11 cellular contexts compared by ENCODE assay signal in genomic region chr15:48333553-48333952, GRCh38. TPM values are rescaled to one million over a fixed set of nuclear protein-coding genes. Genes with fewer than 3 reads are reported as not detected.
A peak's percentile ranks its signal among the peaks of the same experiment; 100 is the strongest.
DNase-seq lines count a peak whose midpoint lies in the region; ATAC-seq and TF ChIP-seq lines count a peak whose summit lies in the region.
"Had no signal": no experiment of that assay in that cellular context is flagged by ENCODE, and none has a peak within 500 bp of the region (broad histone marks: within the 10 kb centered on the region; RNA-seq: fewer than 3 reads in every experiment).

No MANE protein-coding gene starts in this region.

- DNase-seq in Caco-2 (no peak), H7 (no peak), T-cell (no peak), kidney epithelial cell (ENCODE audit: low read depth) (no peak), Ammon's horn (ENCODE audit: low spot score) (no peak)
- DNase-seq: NCI-H1105, transverse colon had no signal

- H3K9me3 Mint-ChIP-seq in Caco-2 (ENCODE audit: unreplicated experiment) (no peaks in the 10 kb centered on the region), T-cell (no peaks in the 10 kb centered on the region)
- H3K9me3 Mint-ChIP-seq: dendritic cell treated with granulocyte-macrophage colony-stimulating factor and Interleukin-4, amounts not matched to agents 40 ng/mL and 50 ng/mL, for 4 days had no signal

- no peaks in the 10 kb centered on the region for H3K36me3 ChIP-seq in Caco-2 (ENCODE audit: control insufficient read depth, insufficient read depth, low read length)
- peaks cover 12% of the 10 kb centered on the region for H3K36me3 ChIP-seq in H7 (replicated peaks; ENCODE audit: control insufficient read depth, insufficient read depth, low read length)
- peaks cover 3% of the 10 kb centered on the region for H3K36me3 ChIP-seq in kidney epithelial cell (ENCODE audit: control insufficient read depth, insufficient read depth, low read length)

- intact Hi-C loops in Caco-2 (cut with micrococcal nuclease; ENCODE audit: unreplicated experiment) = loop anchor here (10.0 kb wide), 1 partner anchor 711 kb away; the partner anchor contains the start of gene SECISBP2L

- H3K27me3 Mint-ChIP-seq in Caco-2 (ENCODE audit: insufficient read depth, unreplicated experiment) (no peaks in the 10 kb centered on the region), T-cell (no peaks in the 10 kb centered on the region)
- H3K27me3 Mint-ChIP-seq: dendritic cell treated with granulocyte-macrophage colony-stimulating factor and Interleukin-4, amounts not matched to agents 40 ng/mL and 50 ng/mL, for 4 days had no signal

- H3K9me3 ChIP-seq in Caco-2 = no peaks in the 10 kb centered on the region
- H3K9me3 ChIP-seq: transverse colon had no signal

- H3K4me1 ChIP-seq in Caco-2 = 0 out of 2 replicates have a peak, but pooled peaks cover 3% of the 10 kb centered on the region

- POLR2A ChIA-PET in Caco-2 (lab: Charles Lee) (no interaction called here), T-cell (lab: Charles Lee) (no interaction called here)

- CTCF ChIA-PET in Caco-2 (lab: Charles Lee) (no interaction called here), T-cell (lab: Charles Lee) (interaction anchor here in 1 of 2 donors (0.8 kb wide), 1 partner anchor 19 kb away, joined by 4 read pairs; no protein-coding TSS in a partner anchor)

- H3K4me3 ChIP-seq in Caco-2 (ENCODE audit: low read depth, low read length) (no peak overlapping the region), H7 (ENCODE audit: insufficient read depth, low read depth, low read length) (peak overlapping the region; percentile 15; the same call in 1 of the 2 replicates), kidney epithelial cell (ENCODE audit: low read depth, low read length) (peak overlapping the region; percentile 3)
- H3K4me3 ChIP-seq: transverse colon had no signal

- peaks cover 36% of the 10 kb centered on the region for H3K36me3 Mint-ChIP-seq in Caco-2 (ENCODE audit: insufficient read depth, unreplicated experiment)
- H3K36me3 Mint-ChIP-seq in T-cell = peaks cover 17% of the 10 kb centered on the region

- TF ChIP-seq CTCF in Caco-2 (IDR thresholded peaks at IDR 0.05; ENCODE audit: insufficient read depth in 1 of 2, low read depth in 1 of 2, low read length in 1 of 2, severe bottlenecking in 1 of 2, unreplicated experiment in 1 of 2) (no peak), kidney epithelial cell (IDR thresholded peaks at IDR 0.05; ENCODE audit: insufficient read depth, low read length, poor library complexity, severe bottlenecking) (no peak)

- H3K4me1 Mint-ChIP-seq in Caco-2 (ENCODE audit: low read depth, unreplicated experiment) (peaks cover 16% of the 10 kb centered on the region), T-cell (peaks cover 20 to 24% (median 21%) of the 10 kb centered on the region in 3 donors)

- no peak for ATAC-seq in T-cell (replicated peaks in 1 of 4)
- ATAC-seq in HG03039 (IDR thresholded peaks at IDR 0.05; ENCODE audit: unreplicated experiment) = no peak
- ATAC-seq in HG03045 (IDR thresholded peaks at IDR 0.05; ENCODE audit: unreplicated experiment) = no peak
- ATAC-seq: SK-N-SH treated with all-trans-retinoic acid at 6 μM for 48 hours had no signal

- H3K27me3 ChIP-seq in Caco-2 (replicated peaks; ENCODE audit: control insufficient read depth, insufficient read depth, low read length) = no peaks in the 10 kb centered on the region
- H3K27me3 ChIP-seq in H7 (ENCODE audit: control insufficient read depth, insufficient read depth, low read length) = no peaks in the 10 kb centered on the region
- H3K27me3 ChIP-seq in kidney epithelial cell (ENCODE audit: control insufficient read depth, insufficient read depth, low read length) = no peaks in the 10 kb centered on the region
- H3K27me3 ChIP-seq: transverse colon had no signal

- no TSS peak for BruUV-seq in Caco-2 (replicated peaks; lab: Mats Ljungman, UMichigan)

- no peak overlapping the region for H3K27ac Mint-ChIP-seq in Caco-2 (ENCODE audit: unreplicated experiment)
- H3K27ac Mint-ChIP-seq in T-cell = no peak overlapping the region
- H3K27ac Mint-ChIP-seq: dendritic cell treated with granulocyte-macrophage colony-stimulating factor and Interleukin-4, amounts not matched to agents 40 ng/mL and 50 ng/mL, for 4 days had no signal

- peak overlapping the region; percentile 99 for H3K4me3 Mint-ChIP-seq in Caco-2 (ENCODE audit: unreplicated experiment)
- peak overlapping the region in 2 of 3 donors; percentile 6 to 29 for H3K4me3 Mint-ChIP-seq in T-cell
- H3K4me3 Mint-ChIP-seq: dendritic cell treated with granulocyte-macrophage colony-stimulating factor and Interleukin-4, amounts not matched to agents 40 ng/mL and 50 ng/mL, for 4 days had no signal

RNA-seq across cellular contexts. Expression of gene DUT, which starts 2.3 kb away (rescaled TPM):
- total RNA-seq in Caco-2 (2022) (82.4 and 84.1 TPM in 2 replicates), T-cell (100 to 1,000 TPM in 3 of 5 donors, 10 to 100 TPM in 2; 70.8 to 117 (median 112) TPM), kidney epithelial cell (75.4 and 79.3 TPM in 2 replicates)
- total RNA-seq in H7 (2014; rRNA removed; shearing (Covaris generic)) = 72.9 and 75.5 TPM in 2 replicates
